Comparison of ENCODE assay signal across 8 cellular contexts in genomic region chr5:56328753-56329560, GRCh38.
DNase-seq lines count a peak whose midpoint lies in the region; ATAC-seq and TF ChIP-seq lines count a peak whose summit lies in the region.

No MANE protein-coding gene starts in this region.

- no peaks in the 10 kb centered on the region for H3K27me3 Mint-ChIP-seq in activated CD4-positive, alpha-beta T cell treated with anti-CD3 and anti-CD28 coated beads, Interleukin-2, amount 10 ng/mL, durations not matched to agents 7 days and 5 days
- no peaks in the 10 kb centered on the region for H3K27me3 Mint-ChIP-seq in endodermal cell (ENCODE audit: insufficient read depth)

- POLR2A ChIA-PET in activated CD4-positive, alpha-beta T cell treated with anti-CD3 and anti-CD28 coated beads, Interleukin-2, amount 10 ng/mL, durations not matched to agents 7 days and 5 days (lab: Charles Lee), result interaction anchor here (0.5 to 0.6 kb wide), 2 partner anchors 281 to 511 kb away, joined by 5 to 12 read pairs; no protein-coding TSS in a partner anchor

- H3K36me3 ChIP-seq in prostate gland (no peaks in the 10 kb centered on the region), endodermal cell (ENCODE audit: control insufficient read depth, insufficient read depth, low read length) (no peaks in the 10 kb centered on the region)

- H3K9me3 ChIP-seq in prostate gland (no peaks in the 10 kb centered on the region), endodermal cell (ENCODE audit: control insufficient read depth, low read length) (peaks cover 9% of the 10 kb centered on the region)

- H3K27ac ChIP-seq in prostate gland (no peak overlapping the region), endodermal cell (ENCODE audit: low read depth, low read length) (no peak overlapping the region)

- no peak for TF ChIP-seq POLR2A in prostate gland (IDR thresholded peaks at IDR 0.05)

- DNase-seq in activated CD4-positive, alpha-beta T cell treated with anti-CD3 and anti-CD28 coated beads, Interleukin-2, amount 10 ng/mL, durations not matched to agents 7 days and 5 days, result peak; percentile 67
- DNase-seq in iris pigment epithelial cell (ENCODE audit: low read depth) (peak; percentile 76), NCI-H1436 (lab: John Stamatoyannopoulos, UW) (no peak), prostate gland (ENCODE audit: low spot score) (no peak), NCI-H446 (lab: John Stamatoyannopoulos, UW) (no peak), endodermal cell (no peak)

- H3K4me1 Mint-ChIP-seq in activated CD4-positive, alpha-beta T cell treated with anti-CD3 and anti-CD28 coated beads, Interleukin-2, amount 10 ng/mL, durations not matched to agents 7 days and 5 days, result peaks cover 64% of the 10 kb centered on the region
- peaks cover 42% of the 10 kb centered on the region for H3K4me1 Mint-ChIP-seq in endodermal cell

- H3K4me1 ChIP-seq in prostate gland (replicated peaks) (no peaks in the 10 kb centered on the region), endodermal cell (ENCODE audit: control insufficient read depth, insufficient read depth, low read length) (peaks cover 5% of the 10 kb centered on the region)

- H3K4me3 ChIP-seq in prostate gland (no peak overlapping the region), endodermal cell (ENCODE audit: low read length) (no peak overlapping the region)

- H3K36me3 Mint-ChIP-seq in activated CD4-positive, alpha-beta T cell treated with anti-CD3 and anti-CD28 coated beads, Interleukin-2, amount 10 ng/mL, durations not matched to agents 7 days and 5 days (ENCODE audit: low read depth), result peaks cover 12% of the 10 kb centered on the region
- no peaks in the 10 kb centered on the region for H3K36me3 Mint-ChIP-seq in endodermal cell (ENCODE audit: low read depth)

- CTCF ChIA-PET in activated CD4-positive, alpha-beta T cell treated with anti-CD3 and anti-CD28 coated beads, Interleukin-2, amount 10 ng/mL, durations not matched to agents 7 days and 5 days (lab: Charles Lee), result interaction anchor here (0.6 to 1.7 kb wide), 9 partner anchors 10 to 922 kb away, joined by 3 to 5 read pairs (median 4); no protein-coding TSS in a partner anchor

- no peaks in the 10 kb centered on the region for H3K27me3 ChIP-seq in prostate gland (replicated peaks; ENCODE audit: insufficient read depth)
- H3K27me3 ChIP-seq in endodermal cell (ENCODE audit: control insufficient read depth, insufficient read depth, low read length, poor library complexity, severe bottlenecking), result no peaks in the 10 kb centered on the region

- TF ChIP-seq CTCF in prostate gland (IDR thresholded peaks at IDR 0.05) (no peak), endodermal cell (conservative IDR thresholded peaks at IDR 0.05) (no peak)

- WGBS in prostate gland, result 57% methylated on average over 3 of the region's 3 CpGs
- WGBS in endodermal cell (ENCODE audit: insufficient coverage in 1 of 2, insufficient read length in 1 of 2), 2 experiments, result 0 to 72% methylated on average over 1 to 3 of the region's 3 CpGs

- H3K9me3 Mint-ChIP-seq in activated CD4-positive, alpha-beta T cell treated with anti-CD3 and anti-CD28 coated beads, Interleukin-2, amount 10 ng/mL, durations not matched to agents 7 days and 5 days, result peaks cover 7% of the 10 kb centered on the region
- peaks cover 17% of the 10 kb centered on the region for H3K9me3 Mint-ChIP-seq in endodermal cell

- ATAC-seq in GM18867 (IDR thresholded peaks at IDR 0.05; ENCODE audit: unreplicated experiment), result peak; percentile 56
- ATAC-seq in HG03108 (IDR thresholded peaks at IDR 0.05; ENCODE audit: unreplicated experiment), result peak; percentile 39

- peak overlapping the region; percentile 57 for H3K4me3 Mint-ChIP-seq in activated CD4-positive, alpha-beta T cell treated with anti-CD3 and anti-CD28 coated beads, Interleukin-2, amount 10 ng/mL, durations not matched to agents 7 days and 5 days
- no peak overlapping the region for H3K4me3 Mint-ChIP-seq in endodermal cell

- intact Hi-C loops in prostate gland (cut with DNase I), result no loop called here

- H3K27ac Mint-ChIP-seq in activated CD4-positive, alpha-beta T cell treated with anti-CD3 and anti-CD28 coated beads, Interleukin-2, amount 10 ng/mL, durations not matched to agents 7 days and 5 days, result peak overlapping the region; percentile 92
- H3K27ac Mint-ChIP-seq in endodermal cell, result no peak overlapping the region

- H3K9ac ChIP-seq in endodermal cell (ENCODE audit: extremely low read depth, low read length, poor library complexity, severe bottlenecking), result no peak overlapping the region

Comparison
In these comparisons a context has a peak if more than half of its experiments do, and no peak if none do; other contexts are left out.
1. DNase-seq: peak in activated CD4-positive, alpha-beta T cell treated with anti-CD3 and anti-CD28 coated beads, Interleukin-2, amount 10 ng/mL, durations not matched to agents 7 days and 5 days (single experiment) and iris pigment epithelial cell (single experiment); none in NCI-H1436 (single experiment), prostate gland (single experiment), NCI-H446 (0 of 2) and endodermal cell (single experiment).